In genomic region chr20:51592564-51592963, GRCh38 we compare ENCODE assay signal across 2 cellular contexts.
A peak's percentile ranks its signal among the peaks of the same experiment; 100 is the strongest.
TF ChIP-seq lines count a peak whose summit lies in the region.

No MANE protein-coding gene starts in this region.

TF ChIP-seq in HEK293, 187 proteins besides CTCF, POLR2A, EP300 and RAD21:
- peak; percentile 89 for TF ChIP-seq ZNF623 (tag by site-specific recombination; IDR thresholded peaks at IDR 0.05)
- TF ChIP-seq ZNF341 (tag by site-specific recombination; IDR thresholded peaks at IDR 0.05; ENCODE audit: low read depth): no peak
- TF ChIP-seq ZNF121 (tag by site-specific recombination; IDR thresholded peaks at IDR 0.05): no peak

TF ChIP-seq in H1, 55 proteins besides CTCF, POLR2A, EP300 and RAD21:
- TF ChIP-seq, protein P1, sequence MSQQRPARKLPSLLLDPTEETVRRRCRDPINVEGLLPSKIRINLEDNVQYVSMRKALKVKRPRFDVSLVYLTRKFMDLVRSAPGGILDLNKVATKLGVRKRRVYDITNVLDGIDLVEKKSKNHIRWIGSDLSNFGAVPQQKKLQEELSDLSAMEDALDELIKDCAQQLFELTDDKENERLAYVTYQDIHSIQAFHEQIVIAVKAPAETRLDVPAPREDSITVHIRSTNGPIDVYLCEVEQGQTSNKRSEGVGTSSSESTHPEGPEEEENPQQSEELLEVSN (IDR thresholded peaks at IDR 0.05): no peak
- TF ChIP-seq KDM1A (IDR thresholded peaks at IDR 0.05; ENCODE audit: borderline replicate concordance, low read length): peak; percentile 72; the same call in 1 of the 2 replicates
